Comparison of ENCODE assay signal across 20 cellular contexts in the genomic region with DNA sequence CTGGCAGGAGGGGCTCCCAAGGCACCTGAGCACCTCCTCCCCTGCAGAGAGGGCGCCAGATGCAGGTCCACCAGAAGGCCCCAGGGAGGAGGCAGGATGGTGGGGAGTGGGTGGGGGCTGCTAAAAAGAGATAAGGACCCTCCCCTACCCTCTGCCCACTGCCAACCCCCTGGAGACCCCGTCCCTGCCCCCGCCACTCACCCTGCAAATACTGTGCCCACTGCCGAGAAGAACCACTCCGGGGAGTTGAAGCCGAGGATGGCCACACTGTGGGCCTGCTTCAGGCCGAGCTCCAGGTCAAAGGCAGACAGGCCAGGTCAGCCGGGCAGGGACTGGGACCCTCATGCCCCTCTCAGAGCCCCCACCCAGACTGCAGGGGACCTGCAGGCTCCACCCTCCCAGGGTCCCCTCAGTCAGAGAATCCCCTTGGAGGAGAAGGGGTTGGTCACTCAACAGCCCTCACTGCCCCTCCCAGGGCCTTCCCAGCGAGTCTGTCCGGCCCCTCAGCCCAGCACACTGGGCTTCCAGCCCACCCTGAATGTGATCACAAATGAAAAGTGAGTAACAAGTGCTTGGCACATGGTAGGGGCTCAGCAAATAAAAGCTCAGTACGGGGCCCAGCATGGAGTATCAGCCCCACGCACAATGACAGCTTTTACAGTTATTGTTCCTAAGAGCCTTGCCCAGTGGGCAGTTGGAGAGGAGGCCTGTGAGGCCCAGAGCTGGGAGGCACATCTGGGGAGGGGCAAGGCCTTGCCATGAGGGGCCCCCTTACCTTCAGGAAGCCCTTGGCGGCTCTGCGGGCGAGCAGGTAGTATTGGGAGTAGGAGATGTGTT. TPM values are rescaled to one million over a fixed set of nuclear protein-coding genes. Genes with fewer than 3 reads are reported as not detected.
"Had no signal": no experiment of that assay in that cellular context is flagged by ENCODE, and none has a peak within 500 bp of the region (broad histone marks: within the 10 kb centered on the region; RNA-seq: fewer than 3 reads in every experiment).

No MANE protein-coding gene starts in this region.

- H3K27me3 Mint-ChIP-seq: activated naive CD8-positive, alpha-beta T cell; activated T-cell treated with anti-CD3 and anti-CD28 coated beads, Interleukin-2, amount 50 U/mL, for 24 hours; T-cell had no signal

- DNase-seq: activated CD4-positive, alpha-beta T cell treated with anti-CD3 and anti-CD28 coated beads for 1 hour; activated CD4-positive, alpha-beta T cell treated with anti-CD3 and anti-CD28 coated beads, Interleukin-2, amount 50 U/mL, for 48 hours; activated CD8-positive, alpha-beta memory T cell treated with anti-CD3 and anti-CD28 coated beads, Interleukin-2, amount 10 ng/mL, durations not matched to agents 7 days and 5 days; activated T-cell treated with anti-CD3 and anti-CD28 coated beads, Interleukin-2, amount 50 U/mL, for 24 hours; amniotic stem cell; central memory CD4-positive, alpha-beta T cell; effector CD8-positive, alpha-beta T cell; foreskin melanocyte; mammary epithelial cell; naive B cell; SK-N-SH; stimulated activated CD4-positive, alpha-beta T cell treated with anti-CD3 and anti-CD28 coated beads, Interleukin-4, amount 100 ng/mL, for 4 hours; T-cell; T-helper 9 cell; thyroid gland; uterus had no signal

- H3K4me1 Mint-ChIP-seq: activated CD8-positive, alpha-beta memory T cell treated with anti-CD3 and anti-CD28 coated beads, Interleukin-2, amount 10 ng/mL, durations not matched to agents 7 days and 5 days had no signal

- H3K27ac Mint-ChIP-seq: activated CD8-positive, alpha-beta memory T cell treated with anti-CD3 and anti-CD28 coated beads, Interleukin-2, amount 10 ng/mL, durations not matched to agents 7 days and 5 days; activated naive CD8-positive, alpha-beta T cell; activated T-cell treated with anti-CD3 and anti-CD28 coated beads, Interleukin-2, amount 50 U/mL, for 24 hours; naive B cell; T-cell had no signal

- ATAC-seq: activated CD8-positive, alpha-beta memory T cell treated with anti-CD3 and anti-CD28 coated beads, Interleukin-2, amount 10 ng/mL, durations not matched to agents 7 days and 5 days; body of pancreas; T-cell had no signal

- H3K4me3 Mint-ChIP-seq: activated CD8-positive, alpha-beta memory T cell treated with anti-CD3 and anti-CD28 coated beads, Interleukin-2, amount 10 ng/mL, durations not matched to agents 7 days and 5 days; activated naive CD8-positive, alpha-beta T cell; activated T-cell treated with anti-CD3 and anti-CD28 coated beads, Interleukin-2, amount 50 U/mL, for 24 hours; T-cell had no signal

- H3K9me3 Mint-ChIP-seq: activated T-cell treated with anti-CD3 and anti-CD28 coated beads, Interleukin-2, amount 50 U/mL, for 24 hours had no signal

RNA-seq across cellular contexts. Expression of gene ACSBG1, which starts 40.4 kb away (rescaled TPM):
- total RNA-seq: body of pancreas, fibroblast of lung, right lobe of liver, T-cell, thyroid gland had no signal
